In genomic region chr2:43221660-43222471, GRCh38 we compare ENCODE assay signal across 8 cellular contexts. TPM values are rescaled to one million over a fixed set of nuclear protein-coding genes. Genes with fewer than 3 reads are reported as not detected.
A peak's percentile ranks its signal among the peaks of the same experiment; 100 is the strongest.
DNase-seq lines count a peak whose midpoint lies in the region; ATAC-seq and TF ChIP-seq lines count a peak whose summit lies in the region.

No MANE protein-coding gene starts in this region.

- 0% methylated on average over 6 of the region's 8 CpGs for WGBS in gastroesophageal sphincter (ENCODE audit: low coverage in 1 of 2), 2 donors
- 0 to 2% methylated on average over 8 of the region's 8 CpGs for WGBS in tibial nerve, 2 donors

- no peak for TF ChIP-seq EP300 in gastroesophageal sphincter (IDR thresholded peaks at IDR 0.05)
- peak; percentile 70 to 97 for TF ChIP-seq EP300 in tibial nerve (IDR thresholded peaks at IDR 0.05)

- H3K79me2 ChIP-seq in neural progenitor cell (ENCODE audit: low read depth), result peaks cover 53% of the 10 kb centered on the region

- H3K9me3 Mint-ChIP-seq in CD4-positive, CD25-positive, alpha-beta regulatory T cell, result peaks cover 0 to 5% (median 0%) of the 10 kb centered on the region in 7 donors
- no peaks in the 10 kb centered on the region for H3K9me3 Mint-ChIP-seq in activated naive CD8-positive, alpha-beta T cell (ENCODE audit: low read depth)
- H3K9me3 Mint-ChIP-seq in neural progenitor cell, result no peaks in the 10 kb centered on the region

- no peak for ATAC-seq in CD4-positive, CD25-positive, alpha-beta regulatory T cell (ENCODE audit: low read depth in 2 of 2)
- ATAC-seq in gastroesophageal sphincter (peak; percentile 31), HG03039 (IDR thresholded peaks at IDR 0.05; ENCODE audit: unreplicated experiment) (no peak)

- DNase-seq in CD4-positive, CD25-positive, alpha-beta regulatory T cell, result peak; percentile 39 to 61 (median 49)
- peak; percentile 92 for DNase-seq in neural progenitor cell (ENCODE audit: low spot score)
- DNase-seq in tibial nerve (ENCODE audit: low spot score in 2 of 2), result peak; percentile 83 to 89

- H2AFZ ChIP-seq in neural progenitor cell (replicated peaks), result no peak overlapping the region

- H3K4me3 Mint-ChIP-seq in CD4-positive, CD25-positive, alpha-beta regulatory T cell, result peak overlapping the region; percentile 92 to 97 (median 94)
- peak overlapping the region; percentile 91 for H3K4me3 Mint-ChIP-seq in activated naive CD8-positive, alpha-beta T cell
- peak overlapping the region; percentile 84 for H3K4me3 Mint-ChIP-seq in neural progenitor cell

- H3K4me1 Mint-ChIP-seq in CD4-positive, CD25-positive, alpha-beta regulatory T cell, result peaks cover 4 to 47% (median 35%) of the 10 kb centered on the region in 4 donors
- H3K4me1 Mint-ChIP-seq in activated naive CD8-positive, alpha-beta T cell (ENCODE audit: low read depth), result peaks cover 55% of the 10 kb centered on the region
- peaks cover 65% of the 10 kb centered on the region for H3K4me1 Mint-ChIP-seq in neural progenitor cell

- peaks cover 49% of the 10 kb centered on the region for H4K20me1 ChIP-seq in neural progenitor cell (ENCODE audit: low read depth)

- peak overlapping the region; percentile 97 to 98 (median 97) for H3K27ac Mint-ChIP-seq in CD4-positive, CD25-positive, alpha-beta regulatory T cell
- peak overlapping the region; percentile 99 for H3K27ac Mint-ChIP-seq in activated naive CD8-positive, alpha-beta T cell
- peak overlapping the region; percentile 94 for H3K27ac Mint-ChIP-seq in neural progenitor cell

- H3K4me3 ChIP-seq in CD4-positive, CD25-positive, alpha-beta regulatory T cell (ENCODE audit: low read depth, low read length), result peak overlapping the region; percentile 98
- H3K4me3 ChIP-seq in HUES48 (ENCODE audit: low read depth, low read length), result peak overlapping the region; percentile 89
- peak overlapping the region; percentile 73 to 90 for H3K4me3 ChIP-seq in gastroesophageal sphincter
- H3K4me3 ChIP-seq in neural progenitor cell, result peak overlapping the region; percentile 83
- H3K4me3 ChIP-seq in tibial nerve, result peak overlapping the region; percentile 61 to 99 (median 95)

- H3K9ac ChIP-seq in HUES48 (ENCODE audit: low read depth, low read length) (peak overlapping the region; percentile 21), neural progenitor cell (no peak overlapping the region)

- TF ChIP-seq POLR2A in Raji (IDR thresholded peaks at IDR 0.05; ENCODE audit: insufficient read depth, low read depth, low read length) (peak; percentile 31; the same call in 1 of the 2 replicates), gastroesophageal sphincter (IDR thresholded peaks at IDR 0.05) (peak; percentile 51 to 60), tibial nerve (IDR thresholded peaks at IDR 0.05) (peak; percentile 43 to 81)

- H3K4me2 ChIP-seq in neural progenitor cell, result peak overlapping the region; percentile 87

- H3K27me3 Mint-ChIP-seq in CD4-positive, CD25-positive, alpha-beta regulatory T cell, result peaks cover 30% of the 10 kb centered on the region
- no peaks in the 10 kb centered on the region for H3K27me3 Mint-ChIP-seq in activated naive CD8-positive, alpha-beta T cell
- H3K27me3 Mint-ChIP-seq in neural progenitor cell (ENCODE audit: insufficient read depth, low read depth), result peaks cover 4% of the 10 kb centered on the region

- no peaks in the 10 kb centered on the region for H3K27me3 ChIP-seq in CD4-positive, CD25-positive, alpha-beta regulatory T cell (ENCODE audit: control insufficient read depth, insufficient read depth, low read length)
- H3K27me3 ChIP-seq in HUES48 (ENCODE audit: control insufficient read depth, insufficient read depth, low read length) (no peaks in the 10 kb centered on the region), gastroesophageal sphincter (no peaks in the 10 kb centered on the region), neural progenitor cell (no peaks in the 10 kb centered on the region), tibial nerve (no peaks in the 10 kb centered on the region)

- H3K4me1 ChIP-seq in CD4-positive, CD25-positive, alpha-beta regulatory T cell (ENCODE audit: control insufficient read depth, insufficient read depth, low read length, poor library complexity, severe bottlenecking), result peaks cover 64% of the 10 kb centered on the region
- peaks cover 55% of the 10 kb centered on the region for H3K4me1 ChIP-seq in HUES48 (ENCODE audit: control insufficient read depth, insufficient read depth, low read length)
- H3K4me1 ChIP-seq in gastroesophageal sphincter, result peaks cover 5 to 63% (median 38%) of the 10 kb centered on the region in 3 donors
- peaks cover 63% of the 10 kb centered on the region for H3K4me1 ChIP-seq in neural progenitor cell
- peaks cover 0 to 55% (median 46%) of the 10 kb centered on the region in 4 donors for H3K4me1 ChIP-seq in tibial nerve

- H3K36me3 Mint-ChIP-seq in CD4-positive, CD25-positive, alpha-beta regulatory T cell, result peaks cover 31% of the 10 kb centered on the region
- peaks cover 8% of the 10 kb centered on the region for H3K36me3 Mint-ChIP-seq in activated naive CD8-positive, alpha-beta T cell
- peaks cover 8% of the 10 kb centered on the region for H3K36me3 Mint-ChIP-seq in neural progenitor cell

- peak overlapping the region; percentile 96 for H3K27ac ChIP-seq in CD4-positive, CD25-positive, alpha-beta regulatory T cell (ENCODE audit: insufficient read depth, low read length, poor library complexity, severe bottlenecking)
- H3K27ac ChIP-seq in HUES48 (ENCODE audit: low read depth, low read length) (peak overlapping the region; percentile 94), gastroesophageal sphincter (peak overlapping the region; percentile 96 to 99 (median 98)), neural progenitor cell (peak overlapping the region; percentile 92), tibial nerve (peak overlapping the region; percentile 88 to 100 (median 100))

- TF ChIP-seq CTCF in gastroesophageal sphincter (IDR thresholded peaks at IDR 0.05) (peak in 1 of 4 experiments; percentile 17), neural progenitor cell (IDR thresholded peaks at IDR 0.05) (no peak), tibial nerve (IDR thresholded peaks at IDR 0.05) (peak in 1 of 5 experiments; percentile 29)

- H3K9me3 ChIP-seq in CD4-positive, CD25-positive, alpha-beta regulatory T cell (ENCODE audit: control insufficient read depth in 2 of 2, low read length in 2 of 2), result no peaks in the 10 kb centered on the region
- H3K9me3 ChIP-seq in HUES48 (ENCODE audit: control insufficient read depth, insufficient read depth, low read length), result no peaks in the 10 kb centered on the region
- H3K9me3 ChIP-seq in gastroesophageal sphincter, result no peaks in the 10 kb centered on the region
- no peaks in the 10 kb centered on the region for H3K9me3 ChIP-seq in neural progenitor cell (ENCODE audit: low read depth)
- H3K9me3 ChIP-seq in tibial nerve, result no peaks in the 10 kb centered on the region

- peaks cover 86% of the 10 kb centered on the region for H3F3A ChIP-seq in neural progenitor cell (ENCODE audit: low read depth)

- H3K36me3 ChIP-seq in CD4-positive, CD25-positive, alpha-beta regulatory T cell (ENCODE audit: control insufficient read depth, insufficient read depth, low read length), result peaks cover 33% of the 10 kb centered on the region
- H3K36me3 ChIP-seq in HUES48 (ENCODE audit: control insufficient read depth, insufficient read depth, low read length) (peaks cover 32% of the 10 kb centered on the region), gastroesophageal sphincter (peaks cover 0 to 28% of the 10 kb centered on the region in 2 donors), neural progenitor cell (no peaks in the 10 kb centered on the region), tibial nerve (peaks cover 10 to 35% (median 19%) of the 10 kb centered on the region in 3 donors)

RNA-seq across cellular contexts. Expression of gene ZFP36L2, which starts 4.5 kb away (rescaled TPM):
- 874 TPM for total RNA-seq in CD4-positive, CD25-positive, alpha-beta regulatory T cell
- 100 to 1,000 TPM; 119 to 155 (median 128) TPM for polyA plus RNA-seq in CD4-positive, CD25-positive, alpha-beta regulatory T cell
- total RNA-seq in gastroesophageal sphincter (10 to 100 TPM; 50.9 to 83.2 (median 73.4) TPM), neural progenitor cell (ENCODE audit: low replicate concordance) (13.8 and 15.1 TPM in 2 replicates), tibial nerve (100 to 1,000 TPM in 3 of 4 donors, 10 to 100 TPM in 1; 90.0 to 141 (median 116) TPM)
